18 cellular contexts compared by ENCODE assay signal in genomic region chr3:161475905-161476304, GRCh38. TPM values are rescaled to one million over a fixed set of nuclear protein-coding genes. Genes with fewer than 3 reads are reported as not detected.
DNase-seq lines count a peak whose midpoint lies in the region; ATAC-seq lines count a peak whose summit lies in the region.
"Had no signal": no experiment of that assay in that cellular context is flagged by ENCODE, and none has a peak within 500 bp of the region (broad histone marks: within the 10 kb centered on the region; RNA-seq: fewer than 3 reads in every experiment).

No MANE protein-coding gene starts in this region.

- H3K9me3 Mint-ChIP-seq in naive thymus-derived CD8-positive, alpha-beta T cell: no peaks in the 10 kb centered on the region
- H3K9me3 Mint-ChIP-seq: activated naive CD4-positive, alpha-beta T cell treated with anti-CD3 and anti-CD28 coated beads, Interleukin-2, amount 10 ng/mL, durations not matched to agents 7 days and 5 days had no signal

- POLR2A ChIA-PET in naive thymus-derived CD8-positive, alpha-beta T cell (lab: Charles Lee): no interaction called here

- H3K27ac Mint-ChIP-seq in naive thymus-derived CD8-positive, alpha-beta T cell: no peak overlapping the region
- H3K27ac Mint-ChIP-seq: activated B cell treated with CpG ODN at 0.5 μM for 24 hours; activated CD8-positive, alpha-beta memory T cell treated with anti-CD3 and anti-CD28 coated beads, Interleukin-2, amount 10 ng/mL, durations not matched to agents 7 days and 5 days; activated naive CD4-positive, alpha-beta T cell treated with anti-CD3 and anti-CD28 coated beads, Interleukin-2, amount 10 ng/mL, durations not matched to agents 7 days and 5 days; progenitor cell of endocrine pancreas had no signal

- H3K27me3 Mint-ChIP-seq in naive thymus-derived CD8-positive, alpha-beta T cell: peaks cover 2 to 18% (median 5%) of the 10 kb centered on the region in 5 donors
- H3K27me3 Mint-ChIP-seq: activated naive CD4-positive, alpha-beta T cell treated with anti-CD3 and anti-CD28 coated beads, Interleukin-2, amount 10 ng/mL, durations not matched to agents 7 days and 5 days had no signal

- H3K36me3 Mint-ChIP-seq in naive thymus-derived CD8-positive, alpha-beta T cell: no peaks in the 10 kb centered on the region
- H3K36me3 Mint-ChIP-seq: activated CD8-positive, alpha-beta memory T cell treated with anti-CD3 and anti-CD28 coated beads, Interleukin-2, amount 10 ng/mL, durations not matched to agents 7 days and 5 days; activated naive CD4-positive, alpha-beta T cell treated with anti-CD3 and anti-CD28 coated beads, Interleukin-2, amount 10 ng/mL, durations not matched to agents 7 days and 5 days had no signal

- DNase-seq in A172 (ENCODE audit: low spot score) (peak; percentile 58), HuH-7 (ENCODE audit: low spot score) (peak; percentile 1), astrocyte of the hippocampus (ENCODE audit: low read depth, low spot score) (peak; percentile 29), left kidney (ENCODE audit: low read depth, low spot score) (peak; percentile 42), NCI-H524 treated with DMSO at 0.1 percent for 48 hours (lab: John Stamatoyannopoulos, UW) (no peak), DMS114 treated with DMSO at 0.1 percent for 48 hours (lab: John Stamatoyannopoulos, UW; ENCODE audit: unreplicated experiment) (no peak)
- no peak for DNase-seq in naive thymus-derived CD8-positive, alpha-beta T cell
- DNase-seq: activated B cell treated with CpG ODN at 0.5 μM for 24 hours; activated CD8-positive, alpha-beta memory T cell treated with anti-CD3 and anti-CD28 coated beads, Interleukin-2, amount 10 ng/mL, durations not matched to agents 7 days and 5 days; activated naive CD4-positive, alpha-beta T cell treated with anti-CD3 and anti-CD28 coated beads, Interleukin-2, amount 10 ng/mL, durations not matched to agents 7 days and 5 days; DMS153; esophagus squamous epithelium; NK-92 treated with Interleukin-12 subunit alpha and Interleukin-12 subunit beta, amount 100 ng/mL, for 24 hours; stimulated activated CD4-positive, alpha-beta T cell treated with anti-CD3 and anti-CD28 coated beads, Interleukin-2, amount 100 ng/mL, for 24 hours had no signal

- no peaks in the 10 kb centered on the region for H3K4me1 Mint-ChIP-seq in naive thymus-derived CD8-positive, alpha-beta T cell
- H3K4me1 Mint-ChIP-seq: activated B cell treated with CpG ODN at 0.5 μM for 24 hours; activated CD8-positive, alpha-beta memory T cell treated with anti-CD3 and anti-CD28 coated beads, Interleukin-2, amount 10 ng/mL, durations not matched to agents 7 days and 5 days; activated naive CD4-positive, alpha-beta T cell treated with anti-CD3 and anti-CD28 coated beads, Interleukin-2, amount 10 ng/mL, durations not matched to agents 7 days and 5 days had no signal

- H3K4me3 Mint-ChIP-seq in naive thymus-derived CD8-positive, alpha-beta T cell: no peak overlapping the region
- H3K4me3 Mint-ChIP-seq: activated B cell treated with CpG ODN at 0.5 μM for 24 hours; activated CD8-positive, alpha-beta memory T cell treated with anti-CD3 and anti-CD28 coated beads, Interleukin-2, amount 10 ng/mL, durations not matched to agents 7 days and 5 days; activated naive CD4-positive, alpha-beta T cell treated with anti-CD3 and anti-CD28 coated beads, Interleukin-2, amount 10 ng/mL, durations not matched to agents 7 days and 5 days had no signal

- ATAC-seq in naive thymus-derived CD8-positive, alpha-beta T cell: no peak
- ATAC-seq in GM21529 (IDR thresholded peaks at IDR 0.05; ENCODE audit: unreplicated experiment): no peak
- ATAC-seq: activated CD8-positive, alpha-beta memory T cell treated with anti-CD3 and anti-CD28 coated beads, Interleukin-2, amount 10 ng/mL, durations not matched to agents 7 days and 5 days had no signal

RNA-seq across cellular contexts. Expression of gene OTOL1, which starts 20.7 kb away (rescaled TPM):
- not detected in 2 replicates for total RNA-seq in A172 (2014; rRNA removed; shearing (Covaris generic))
- not detected for total RNA-seq in naive thymus-derived CD8-positive, alpha-beta T cell
- polyA plus RNA-seq in naive thymus-derived CD8-positive, alpha-beta T cell: not detected
- total RNA-seq: activated B cell treated with CpG ODN at 0.5 μM for 24 hours; activated CD8-positive, alpha-beta memory T cell treated with anti-CD3 and anti-CD28 coated beads, Interleukin-2, amount 10 ng/mL, durations not matched to agents 7 days and 5 days; esophagus squamous epithelium; progenitor cell of endocrine pancreas; tibial nerve had no signal
- polyA plus RNA-seq: AG04450 had no signal

Comparison
In these comparisons a context has a peak if more than half of its experiments do, and no peak if none do; other contexts are left out.
1. DNase-seq: peak in A172 (single experiment), HuH-7 (single experiment), astrocyte of the hippocampus (single experiment) and left kidney (single experiment); none in naive thymus-derived CD8-positive, alpha-beta T cell (0 of 10), NCI-H524 treated with DMSO at 0.1 percent for 48 hours (single experiment) and DMS114 treated with DMSO at 0.1 percent for 48 hours (single experiment).